In genomic region chr16:86222965-86223551, GRCh38 we compare ENCODE assay signal across 15 cellular contexts.
A peak's percentile ranks its signal among the peaks of the same experiment; 100 is the strongest.
DNase-seq lines count a peak whose midpoint lies in the region; ATAC-seq and TF ChIP-seq lines count a peak whose summit lies in the region.
"Had no signal": no experiment of that assay in that cellular context is flagged by ENCODE, and none has a peak within 500 bp of the region (broad histone marks: within the 10 kb centered on the region; RNA-seq: fewer than 3 reads in every experiment).

No MANE protein-coding gene starts in this region.

- H3K14ac ChIP-seq in IMR-90 (replicated peaks; ENCODE audit: low read depth, low read length) = peak overlapping the region; percentile 99

- H3K27me3 ChIP-seq in IMR-90 (ENCODE audit: control insufficient read depth, insufficient read depth, low read length) = no peaks in the 10 kb centered on the region
- H3K27me3 ChIP-seq: ovary had no signal

- peak; percentile 88 for DNase-seq in AG08395 (ENCODE audit: low spot score)
- peak; percentile 98 for DNase-seq in IMR-90
- no peak for DNase-seq in chondrocyte (ENCODE audit: low spot score)
- DNase-seq in mesothelial cell of epicardium (ENCODE audit: low spot score in 2 of 2, unreplicated experiment in 2 of 2) = peak in 1 of 2 experiments; percentile 26
- DNase-seq in activated gamma-delta T cell (lab: John Stamatoyannopoulos, UW) = no peak
- DNase-seq in effector memory CD8-positive, alpha-beta T cell = no peak
- no peak for DNase-seq in cerebellar cortex (ENCODE audit: low spot score)
- no peak for DNase-seq in SIG-M5 (lab: John Stamatoyannopoulos, UW)
- DNase-seq: activated CD4-positive, alpha-beta T cell treated with anti-CD3 and anti-CD28 coated beads, Interleukin-2, amount 50 U/mL, for 1 hour; C1 segment of cervical spinal cord; cerebellar nuclear complex; GDM1; glutamatergic neuron; ovary had no signal

- peak overlapping the region; percentile 90 to 98 for H4K8ac ChIP-seq in IMR-90 (ENCODE audit: low read depth in 2 of 2, low read length in 2 of 2)

- H3K4me1 Mint-ChIP-seq in chondrocyte (ENCODE audit: low read depth) = peaks cover 25% of the 10 kb centered on the region
- H3K4me1 Mint-ChIP-seq in mesothelial cell of epicardium = peaks cover 38% of the 10 kb centered on the region
- H3K4me1 Mint-ChIP-seq in effector memory CD8-positive, alpha-beta T cell (ENCODE audit: low read depth in 2 of 2) = no peaks in the 10 kb centered on the region

- H2BK15ac ChIP-seq in IMR-90 (ENCODE audit: low read depth, low read length) = peak overlapping the region; percentile 99; the same call in 2 of the 3 replicates

- H3K4me3 Mint-ChIP-seq in chondrocyte (ENCODE audit: unreplicated experiment) (peak overlapping the region; percentile 17), mesothelial cell of epicardium (peak overlapping the region; percentile 26)
- H3K4me3 Mint-ChIP-seq in effector memory CD8-positive, alpha-beta T cell = no peak overlapping the region

- H3K27me3 Mint-ChIP-seq in chondrocyte (ENCODE audit: low read depth) = peaks cover 20% of the 10 kb centered on the region
- peaks cover 74% of the 10 kb centered on the region for H3K27me3 Mint-ChIP-seq in mesothelial cell of epicardium (ENCODE audit: low read depth)
- peaks cover 22 to 34% of the 10 kb centered on the region in 2 donors for H3K27me3 Mint-ChIP-seq in effector memory CD8-positive, alpha-beta T cell

- dilution Hi-C loops in IMR-90 (cut with HindIII; ENCODE audit: low sequenced_read_pairs, unreplicated experiment) = no loop called here

- in situ Hi-C loops in IMR-90 (cut with MboI; ENCODE audit: low sequenced_read_pairs) = loop anchor here (5.0 to 10.0 kb wide), 4 partner anchors 72 to 289 kb away; partner anchors contain the start of gene FOXF1

- H4K91ac ChIP-seq in IMR-90 (ENCODE audit: insufficient read depth, low read depth, low read length) = peak overlapping the region; percentile 99

- peak overlapping the region; percentile 100 for H3K56ac ChIP-seq in IMR-90 (ENCODE audit: extremely low read depth, insufficient read depth, low read length)

- H3K27ac ChIP-seq in IMR-90 (ENCODE audit: insufficient read depth, low read length) = peak overlapping the region; percentile 99
- H3K27ac ChIP-seq: ovary had no signal

- H3K4me3 ChIP-seq in IMR-90 (ENCODE audit: insufficient read depth, low read depth, low read length) = peak overlapping the region; percentile 52
- H3K4me3 ChIP-seq: ovary had no signal

- CTCF ChIA-PET in IMR-90 (lab: Yijun Ruan, JAX) = interaction anchor here (1.1 to 1.3 kb wide), 2 partner anchors 60 to 235 kb away, joined by 3 read pairs; no protein-coding TSS in a partner anchor

- H3K4ac ChIP-seq in IMR-90 (ENCODE audit: low read depth, low read length) = peak overlapping the region; percentile 98

- peak overlapping the region; percentile 89 for H3K4me2 ChIP-seq in IMR-90 (ENCODE audit: low read depth, low read length)

- POLR2A ChIA-PET in IMR-90 (lab: Charles Lee; ENCODE audit: unreplicated experiment) = interaction anchor here (0.5 to 2.9 kb wide), 10 partner anchors 17 to 295 kb away, joined by 3 to 21 read pairs (median 6); partner anchors contain the start of gene FOXF1

- peak overlapping the region; percentile 91 for H2AK5ac ChIP-seq in IMR-90 (ENCODE audit: low read depth, low read length)

- peak overlapping the region; percentile 98 for H3K23ac ChIP-seq in IMR-90 (ENCODE audit: low read depth, low read length)

- H3K79me1 ChIP-seq in IMR-90 (ENCODE audit: low read depth in 1 of 2, low read length in 2 of 2) = peaks cover 4 to 64% of the 10 kb centered on the region in 2 experiments; a peak in 3 of 4 replicates

- ATAC-seq in IMR-90 (ENCODE audit: low read depth) = peak; percentile 64
- ATAC-seq in effector memory CD8-positive, alpha-beta T cell (replicated peaks) = no peak
- ATAC-seq: left colon had no signal

- H4K20me1 ChIP-seq in IMR-90 (ENCODE audit: insufficient read depth, low read length) = no peaks in the 10 kb centered on the region

- TF ChIP-seq RAD21 in IMR-90 (IDR thresholded peaks at IDR 0.05; ENCODE audit: low read length) = peak; percentile 2; the same call in 1 of the 2 replicates

- H3K4me1 ChIP-seq in IMR-90 (ENCODE audit: control insufficient read depth, insufficient read depth, low read length) = peaks cover 33% of the 10 kb centered on the region

- H3K9me1 ChIP-seq in IMR-90 (ENCODE audit: insufficient read depth, low read length) = peaks cover 37% of the 10 kb centered on the region

- peak; percentile 84; the same call in 1 of the 2 replicates for TF ChIP-seq POLR2A in IMR-90 (IDR thresholded peaks at IDR 0.05; ENCODE audit: low read depth, low read length)

- TF ChIP-seq CTCF in IMR-90 (conservative IDR thresholded peaks at IDR 0.05; ENCODE audit: low read depth, low read length) (no peak), chondrocyte (IDR thresholded peaks at IDR 0.05) (no peak), mesothelial cell of epicardium (IDR thresholded peaks at IDR 0.05; ENCODE audit: unreplicated experiment) (no peak)

- peak overlapping the region; percentile 96 for H3K9ac ChIP-seq in IMR-90 (ENCODE audit: low read depth, low read length)

- no peaks in the 10 kb centered on the region for H3K36me3 Mint-ChIP-seq in chondrocyte (ENCODE audit: low read depth)
- H3K36me3 Mint-ChIP-seq in mesothelial cell of epicardium = no peaks in the 10 kb centered on the region
- H3K36me3 Mint-ChIP-seq in effector memory CD8-positive, alpha-beta T cell (ENCODE audit: insufficient read depth) = no peaks in the 10 kb centered on the region

- H2BK20ac ChIP-seq in IMR-90 (ENCODE audit: low read depth, low read length) = peak overlapping the region; percentile 99

- WGBS in IMR-90 (ENCODE audit: extremely low coverage in 2 of 2, insufficient read length in 1 of 2), 2 experiments = no CpG with 5 or more reads among the region's 11 CpGs

- BruUV-seq in IMR-90 (replicated peaks; lab: Mats Ljungman, UMichigan) = no TSS peak

- peak overlapping the region; percentile 83 for H2AK9ac ChIP-seq in IMR-90 (replicated peaks; ENCODE audit: low read depth, low read length, poor library complexity)

- peak overlapping the region; percentile 100 for H2BK120ac ChIP-seq in IMR-90 (ENCODE audit: low read depth, low read length)

- peak overlapping the region; percentile 99 for H2BK5ac ChIP-seq in IMR-90 (ENCODE audit: low read depth, low read length, poor library complexity, severe bottlenecking)

- H3K9me3 Mint-ChIP-seq in chondrocyte (ENCODE audit: low read depth) = no peaks in the 10 kb centered on the region
- no peaks in the 10 kb centered on the region for H3K9me3 Mint-ChIP-seq in mesothelial cell of epicardium
- H3K9me3 Mint-ChIP-seq in effector memory CD8-positive, alpha-beta T cell = no peaks in the 10 kb centered on the region

- no peaks in the 10 kb centered on the region for H3K36me3 ChIP-seq in IMR-90 (ENCODE audit: control insufficient read depth, insufficient read depth, low read length)
- H3K36me3 ChIP-seq: ovary had no signal

- intact Hi-C loops in IMR-90 (cut with micrococcal nuclease) = loop anchor here (2.0 to 5.0 kb wide), 4 partner anchors 139 to 401 kb away; no protein-coding TSS in a partner anchor

- peak overlapping the region; percentile 96 for H3K18ac ChIP-seq in IMR-90 (ENCODE audit: low read depth, low read length)

- H3K9me3 ChIP-seq in IMR-90 (ENCODE audit: control insufficient read depth, insufficient read depth, low read length) = no peaks in the 10 kb centered on the region
- H3K9me3 ChIP-seq: ovary had no signal

- H4K5ac ChIP-seq in IMR-90 (ENCODE audit: low read depth, low read length) = peak overlapping the region; percentile 93

- peak overlapping the region; percentile 77 for H3K27ac Mint-ChIP-seq in chondrocyte (ENCODE audit: unreplicated experiment)
- peak overlapping the region; percentile 1 for H3K27ac Mint-ChIP-seq in mesothelial cell of epicardium
- no peak overlapping the region for H3K27ac Mint-ChIP-seq in effector memory CD8-positive, alpha-beta T cell

- H2AFZ ChIP-seq in IMR-90 (replicated peaks; ENCODE audit: low read length, poor library complexity) = no peak overlapping the region

TF ChIP-seq in IMR-90, 13 proteins besides CTCF, POLR2A, EP300 and RAD21 (continues in another document):
- TF ChIP-seq NFE2L2 (IDR thresholded peaks at IDR 0.05; ENCODE audit: low read depth, low read length) (no peak), RCOR1 (IDR thresholded peaks at IDR 0.05; ENCODE audit: insufficient replicate concordance, low read length) (peak; percentile 8), USF2 (IDR thresholded peaks at IDR 0.05; ENCODE audit: low read depth, low read length) (no peak), CEBPB (IDR thresholded peaks at IDR 0.05; ENCODE audit: low read depth, low read length) (peak; percentile 98), MXI1 (IDR thresholded peaks at IDR 0.05; ENCODE audit: borderline replicate concordance, low read depth, low read length) (peak; percentile 4; the same call in 1 of the 2 replicates), CHD1 (IDR thresholded peaks at IDR 0.05; ENCODE audit: low read depth, low read length) (no peak), MAFK (IDR thresholded peaks at IDR 0.05; ENCODE audit: low read depth, low read length) (peak; percentile 30; the same call in 1 of the 2 replicates), RFX5 (IDR thresholded peaks at IDR 0.05; ENCODE audit: low read depth, low read length) (no peak), MAZ (IDR thresholded peaks at IDR 0.05; ENCODE audit: borderline replicate concordance, low read depth, low read length) (peak; percentile 15; the same call in 1 of the 2 replicates), BHLHE40 (IDR thresholded peaks at IDR 0.05; ENCODE audit: low read depth, low read length) (peak; percentile 88; the same call in 1 of the 2 replicates), FOS (IDR thresholded peaks at IDR 0.05; ENCODE audit: low read depth, low read length) (peak; percentile 94), ELK1 (IDR thresholded peaks at IDR 0.05; ENCODE audit: borderline replicate concordance, low read depth, low read length) (no peak)

Comparison
In these comparisons a context has a peak if more than half of its experiments do, and no peak if none do; other contexts are left out.
1. DNase-seq: peak in AG08395 (single experiment) and IMR-90 (single experiment); none in chondrocyte (single experiment), activated gamma-delta T cell (single experiment), effector memory CD8-positive, alpha-beta T cell (0 of 3), cerebellar cortex (single experiment) and SIG-M5 (single experiment).
2. H3K27ac Mint-ChIP-seq: peak in chondrocyte (single experiment) and mesothelial cell of epicardium (single experiment); none in effector memory CD8-positive, alpha-beta T cell (0 of 2).
3. H3K4me3 Mint-ChIP-seq: peak in chondrocyte (single experiment) and mesothelial cell of epicardium (single experiment); none in effector memory CD8-positive, alpha-beta T cell (0 of 2).